ENCODE assay signal across 8 cellular contexts in genomic region chr20:44615876-44616603, GRCh38. TPM values are rescaled to one million over a fixed set of nuclear protein-coding genes. Genes with fewer than 3 reads are reported as not detected.
A peak's percentile ranks its signal among the peaks of the same experiment; 100 is the strongest.
DNase-seq lines count a peak whose midpoint lies in the region; ATAC-seq lines count a peak whose summit lies in the region.

No MANE protein-coding gene starts in this region.

- no peaks in the 10 kb centered on the region for H3K9me3 ChIP-seq in T-helper 17 cell (ENCODE audit: control insufficient read depth, low read length, poor library complexity, severe bottlenecking)

- H3K4me1 Mint-ChIP-seq in T-helper 17 cell: peaks cover 34% of the 10 kb centered on the region

- no peak for ATAC-seq in T-helper 17 cell
- peak; percentile 6 for ATAC-seq in Right ventricle myocardium inferior
- ATAC-seq in HG03159 (IDR thresholded peaks at IDR 0.05; ENCODE audit: unreplicated experiment): no peak

- intact Hi-C loops in Right ventricle myocardium inferior (cut with DNase I): loop anchor here (5.0 kb wide), 1 partner anchor 36 kb away; the partner anchor contains the start of gene ADA

- H3K36me3 Mint-ChIP-seq in T-helper 17 cell (ENCODE audit: low read depth): peaks cover 6% of the 10 kb centered on the region

- peak overlapping the region; percentile 88 for H3K27ac Mint-ChIP-seq in T-helper 17 cell

- DNase-seq in C1 segment of cervical spinal cord (lab: John Stamatoyannopoulos, UW): peak in 12 of 14 donors; percentile 11 to 85 (median 72)
- DNase-seq in T-helper 17 cell: no peak
- no peak for DNase-seq in Right ventricle myocardium inferior (ENCODE audit: missing footprints)
- DNase-seq in pons (ENCODE audit: low spot score): peak; percentile 96
- DNase-seq in NCI-H748 treated with DMSO at 0.1 percent for 48 hours (lab: John Stamatoyannopoulos, UW): no peak
- no peak for DNase-seq in NK-92 (lab: John Stamatoyannopoulos, UW; ENCODE audit: unreplicated experiment)
- no peak for DNase-seq in SK-N-DZ (ENCODE audit: low spot score)

- no peaks in the 10 kb centered on the region for H3K27me3 Mint-ChIP-seq in T-helper 17 cell

- H3K4me3 Mint-ChIP-seq in T-helper 17 cell: peak overlapping the region; percentile 31

RNA-seq across cellular contexts. Expression of gene PKIG, which starts 33.7 kb away (rescaled TPM):
- total RNA-seq in T-helper 17 cell: 1 to 10 TPM; 2.2 to 4.5 TPM
- 206 TPM for total RNA-seq in Right ventricle myocardium inferior
- polyA plus RNA-seq in SK-N-DZ (2014; cell fraction: cytosol; rRNA removed): 42.9 and 46.8 TPM in 2 replicates
- polyA plus RNA-seq in SK-N-DZ (2014; cell fraction: nucleus; rRNA removed): 21.9 and 23.0 TPM in 2 replicates

RNA-seq across cellular contexts. Expression of gene ADA, which starts 35.5 kb away (rescaled TPM):
- total RNA-seq in T-helper 17 cell (10 to 100 TPM; 36.0 to 36.1 TPM), Right ventricle myocardium inferior (10.7 TPM)
- polyA plus RNA-seq in SK-N-DZ (2014; cell fraction: cytosol; rRNA removed): 3.1 and 4.4 TPM in 2 replicates
- polyA plus RNA-seq in SK-N-DZ (2014; cell fraction: nucleus; rRNA removed): 4.5 and 5.8 TPM in 2 replicates

Comparison
In these comparisons a context has a peak if more than half of its experiments do, and no peak if none do; other contexts are left out.
1. DNase-seq: peak in C1 segment of cervical spinal cord (12 of 14) and pons (single experiment); none in T-helper 17 cell (0 of 3), Right ventricle myocardium inferior (single experiment), NCI-H748 treated with DMSO at 0.1 percent for 48 hours (single experiment), NK-92 (single experiment) and SK-N-DZ (single experiment).
2. RNA of gene PKIG, which starts 33.7 kb away (total RNA-seq): 206 TPM in Right ventricle myocardium inferior (single experiment); 2.2 to 4.5 TPM in T-helper 17 cell; every median in the first group is over 10 times any median in the second.